24 cellular contexts compared by ENCODE assay signal in the genomic region with DNA sequence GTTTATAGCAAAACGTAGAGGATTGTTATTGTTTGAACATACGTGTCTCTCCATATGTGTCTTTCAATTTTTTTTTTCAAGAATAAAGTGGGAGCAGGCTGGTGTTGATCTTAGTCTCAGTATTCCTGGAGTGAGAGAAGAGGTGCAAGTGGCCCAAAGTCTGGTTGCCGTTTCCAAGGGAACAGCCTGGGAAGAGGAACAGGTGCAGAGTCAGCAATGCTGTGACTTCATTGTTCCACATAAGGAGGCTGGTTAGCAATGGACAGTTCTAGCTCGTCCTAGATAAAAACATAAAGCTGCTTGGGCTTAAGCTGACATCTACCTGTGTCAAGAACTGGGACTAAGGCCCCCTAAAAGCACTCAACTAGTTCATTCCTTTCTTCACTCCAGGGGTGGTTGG.
"Had no signal": no experiment of that assay in that cellular context is flagged by ENCODE, and none has a peak within 500 bp of the region (broad histone marks: within the 10 kb centered on the region; RNA-seq: fewer than 3 reads in every experiment).

No MANE protein-coding gene starts in this region.

- H3K27ac ChIP-seq: colonic mucosa, epithelial cell of prostate, esophagus squamous epithelium, gastrocnemius medialis, heart right ventricle, left lung, lower lobe of right lung had no signal

- H3K9me3 ChIP-seq: colonic mucosa, esophagus squamous epithelium, gastrocnemius medialis had no signal

- H3K27me3 Mint-ChIP-seq: dendritic cell treated with granulocyte-macrophage colony-stimulating factor and Interleukin-4, amounts not matched to agents 40 ng/mL and 50 ng/mL, for 4 days; effector memory CD8-positive, alpha-beta T cell; naive B cell had no signal

- ATAC-seq: effector memory CD8-positive, alpha-beta T cell; gastrocnemius medialis; heart right ventricle; left cardiac atrium; left lung; left ventricle myocardium superior; mucosa of descending colon had no signal

- H3K36me3 ChIP-seq: colonic mucosa, esophagus squamous epithelium, gastrocnemius medialis, heart right ventricle, left lung, lower lobe of right lung had no signal

- H3K4me3 Mint-ChIP-seq: dendritic cell treated with granulocyte-macrophage colony-stimulating factor and Interleukin-4, amounts not matched to agents 40 ng/mL and 50 ng/mL, for 4 days; effector memory CD8-positive, alpha-beta T cell; endodermal cell; mesothelial cell of epicardium; naive B cell had no signal

- H3K4me1 Mint-ChIP-seq: endodermal cell, mesothelial cell of epicardium, naive B cell had no signal

- H3K9me3 Mint-ChIP-seq: endodermal cell had no signal

- H3K36me3 Mint-ChIP-seq: mesothelial cell of epicardium, naive B cell had no signal

- H3K27ac Mint-ChIP-seq: dendritic cell treated with granulocyte-macrophage colony-stimulating factor and Interleukin-4, amounts not matched to agents 40 ng/mL and 50 ng/mL, for 4 days; effector memory CD8-positive, alpha-beta T cell; endodermal cell; mesothelial cell of epicardium; naive B cell had no signal

- DNase-seq: colonic mucosa; cortex of kidney; effector CD8-positive, alpha-beta T cell; effector memory CD8-positive, alpha-beta T cell; endodermal cell; erythroblast; esophagus squamous epithelium; foreskin fibroblast; foreskin melanocyte; gastrocnemius medialis; glutamatergic neuron; head of caudate nucleus; heart right ventricle; hippocampal formation; left cardiac atrium; left lung; left ventricle myocardium superior; lower lobe of right lung; mesenchymal stem cell; mucosa of descending colon; naive B cell had no signal

- H3K27me3 ChIP-seq: colonic mucosa, esophagus squamous epithelium, gastrocnemius medialis, heart right ventricle, left lung had no signal

- H3K4me1 ChIP-seq: colonic mucosa, esophagus squamous epithelium, gastrocnemius medialis, heart right ventricle, left lung, lower lobe of right lung had no signal

- H3K4me3 ChIP-seq: colonic mucosa, esophagus squamous epithelium, gastrocnemius medialis, heart right ventricle, left lung, lower lobe of right lung, mucosa of descending colon had no signal
